Comparison of ENCODE assay signal across 19 cellular contexts in the genomic region with DNA sequence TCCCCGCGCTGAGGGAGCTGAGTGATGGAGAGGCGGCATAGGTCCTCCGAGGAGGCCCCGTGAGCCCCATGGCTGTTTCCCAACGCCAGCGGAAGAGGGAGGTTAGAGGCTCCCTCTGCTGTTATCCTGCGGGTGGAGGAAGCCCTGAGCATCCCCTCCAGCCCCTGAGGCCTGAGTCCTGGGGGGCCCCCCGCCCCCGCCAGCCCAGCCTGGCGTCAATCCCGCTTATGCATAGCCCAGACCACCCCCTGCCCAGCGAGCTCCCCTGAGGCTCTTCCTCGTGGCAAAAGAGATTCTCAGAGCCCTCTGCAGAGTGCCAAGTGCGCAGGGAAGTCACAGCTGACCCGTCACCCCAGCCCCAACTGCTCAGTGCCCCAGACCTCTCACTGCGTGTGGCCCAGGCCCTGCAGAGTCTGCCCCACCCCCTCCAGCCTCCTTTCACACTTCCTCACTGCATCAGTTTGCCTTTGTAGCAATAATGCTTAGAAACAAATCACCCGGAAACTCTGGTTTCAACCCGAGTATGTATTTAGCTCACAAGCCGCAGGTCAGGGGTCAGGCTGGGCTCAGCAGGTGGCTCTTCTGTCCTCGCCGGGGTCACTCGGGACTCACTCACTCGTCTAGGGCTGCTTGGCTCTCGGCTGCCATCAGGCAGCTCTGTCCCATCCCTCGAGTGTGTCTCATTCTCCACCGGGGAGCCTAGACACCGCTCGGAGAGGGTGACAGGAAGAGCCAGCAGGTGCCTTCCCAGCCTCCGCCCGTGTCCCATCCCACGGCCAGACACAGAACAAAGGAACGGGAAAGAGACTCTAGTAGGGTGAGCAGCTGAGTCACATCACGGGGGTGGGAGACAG. TPM values are rescaled to one million over a fixed set of nuclear protein-coding genes. Genes with fewer than 3 reads are reported as not detected.
DNase-seq lines count a peak whose midpoint lies in the region; ATAC-seq, FAIRE-seq and TF ChIP-seq lines count a peak whose summit lies in the region.
"Had no signal": no experiment of that assay in that cellular context is flagged by ENCODE, and none has a peak within 500 bp of the region (broad histone marks: within the 10 kb centered on the region; RNA-seq: fewer than 3 reads in every experiment).

No MANE protein-coding gene starts in this region.

- H3K23ac ChIP-seq in mesendoderm (ENCODE audit: low read length), result no peak overlapping the region

- H3K4ac ChIP-seq in mesendoderm (ENCODE audit: low read depth, low read length), result no peak overlapping the region

- ATAC-seq in GM21367 (IDR thresholded peaks at IDR 0.05; ENCODE audit: unreplicated experiment), result no peak
- ATAC-seq: activated naive CD4-positive, alpha-beta T cell treated with anti-CD3 and anti-CD28 coated beads, Interleukin-2, amount 50 U/mL, for 72 hours; HCT116; naive thymus-derived CD8-positive, alpha-beta T cell; stimulated activated naive CD8-positive, alpha-beta T cell treated with anti-CD3 and anti-CD28 coated beads, Interleukin-15, Interleukin-2, amounts not matched to agents 100 U/mL and 50 U/mL, for 24 hours had no signal

- H3K27ac ChIP-seq in mesendoderm (ENCODE audit: low read depth, low read length), result no peak overlapping the region
- no peak overlapping the region for H3K27ac ChIP-seq in prostate gland
- H3K27ac ChIP-seq: PC-9, uterus had no signal

- no peak overlapping the region for H2BK120ac ChIP-seq in mesendoderm (ENCODE audit: low read depth, low read length)

- WGBS in mesendoderm (ENCODE audit: extremely low coverage, insufficient coverage, low lambda C conversion rate), result no CpG with 5 or more reads among the region's 34 CpGs
- 46% methylated on average over 34 of the region's 34 CpGs for WGBS in prostate gland

- no peak overlapping the region for H3K56ac ChIP-seq in mesendoderm (ENCODE audit: low read length)

- intact Hi-C loops in prostate gland (cut with DNase I), result loop anchor here (10.0 kb wide), 1 partner anchor 219 kb away; no protein-coding TSS in a partner anchor

- no peak overlapping the region for H3K18ac ChIP-seq in mesendoderm (ENCODE audit: low read length)

- no peak overlapping the region for H4K5ac ChIP-seq in mesendoderm (ENCODE audit: low read length)

- H3K4me1 ChIP-seq in mesendoderm (ENCODE audit: control insufficient read depth, low read depth, low read length), result no peaks in the 10 kb centered on the region
- no peaks in the 10 kb centered on the region for H3K4me1 ChIP-seq in prostate gland (replicated peaks)
- H3K4me1 ChIP-seq: uterus had no signal

- H2BK15ac ChIP-seq in mesendoderm (replicated peaks; ENCODE audit: low read depth), result no peak overlapping the region

- H2AK5ac ChIP-seq in mesendoderm (ENCODE audit: low read length), result no peak overlapping the region

- H3K9me3 ChIP-seq in prostate gland, result no peaks in the 10 kb centered on the region

- no peak overlapping the region for H3K4me2 ChIP-seq in mesendoderm (ENCODE audit: low read length)
- H3K4me2 ChIP-seq: PC-9 had no signal

- H3K27me3 ChIP-seq in mesendoderm (ENCODE audit: insufficient read depth, low read length, poor library complexity) (peaks cover 28% of the 10 kb centered on the region), prostate gland (replicated peaks; ENCODE audit: insufficient read depth) (peaks cover 22% of the 10 kb centered on the region)

- no peak for DNase-seq in D721Med (ENCODE audit: insufficient read length, low spot score)
- DNase-seq in KBM-7, result peak; percentile 11
- DNase-seq in choroid plexus epithelial cell (ENCODE audit: low read depth), result peak; percentile 53
- DNase-seq in mesendoderm, result peak; percentile 45
- no peak for DNase-seq in prostate gland (ENCODE audit: low spot score)
- no peak for DNase-seq in globus pallidus (ENCODE audit: low spot score)
- no peak for DNase-seq in iPS-NIHi11 (ENCODE audit: low spot score)
- DNase-seq: activated CD4-positive, alpha-beta T cell treated with anti-CD3 and anti-CD28 coated beads for 1 hour; CD4-positive, alpha-beta memory T cell; NCI-H1105 treated with DMSO at 0.1 percent for 48 hours; NCI-H345; PC-9; stimulated activated naive CD8-positive, alpha-beta T cell treated with anti-CD3 and anti-CD28 coated beads, Interleukin-15, Interleukin-2, amounts not matched to agents 100 U/mL and 50 U/mL, for 24 hours; uterus had no signal

- H2BK5ac ChIP-seq in mesendoderm (ENCODE audit: low read length), result no peak overlapping the region

- H4K8ac ChIP-seq in mesendoderm (ENCODE audit: low read depth, low read length), result no peak overlapping the region

- H3K79me1 ChIP-seq in mesendoderm (ENCODE audit: low read length), result no peaks in the 10 kb centered on the region

- TF ChIP-seq CTCF in D721Med (IDR thresholded peaks at IDR 0.05; ENCODE audit: insufficient read depth, missing control alignments) (peak; percentile 18), choroid plexus epithelial cell (conservative IDR thresholded peaks at IDR 0.05; ENCODE audit: low read depth, low read length) (peak; percentile 65), prostate gland (IDR thresholded peaks at IDR 0.05) (peak in 2 of 4 experiments; percentile 19 to 23)

- FAIRE-seq in D721Med (lab: Jason Lieb, UNC), result no peak

- H3K4me3 ChIP-seq in choroid plexus epithelial cell (ENCODE audit: low read depth, low read length), result no peak overlapping the region
- H3K4me3 ChIP-seq in mesendoderm (ENCODE audit: low read length), result no peak overlapping the region
- H3K4me3 ChIP-seq in prostate gland, result no peak overlapping the region
- H3K4me3 ChIP-seq: PC-9, uterus had no signal

- H3K9ac ChIP-seq in mesendoderm (ENCODE audit: low read length), result no peak overlapping the region

- no peaks in the 10 kb centered on the region for H3K36me3 ChIP-seq in mesendoderm (ENCODE audit: control insufficient read depth, insufficient read depth, low read length)
- no peaks in the 10 kb centered on the region for H3K36me3 ChIP-seq in prostate gland
- H3K36me3 ChIP-seq: uterus had no signal

- TF ChIP-seq POLR2A in prostate gland (IDR thresholded peaks at IDR 0.05), result no peak

- H3K79me2 ChIP-seq in mesendoderm (ENCODE audit: control insufficient read depth, insufficient read depth, low read length), result no peaks in the 10 kb centered on the region

- in situ Hi-C loops in KBM-7 (cut with MboI; ENCODE audit: low pct_unique_long_range_greater_than_20kb, low sequenced_read_pairs), result no loop called here

RNA-seq across cellular contexts. Expression of a gene that starts 44.8 kb away (rescaled TPM):
- 0.11 TPM for polyA plus RNA-seq in mesendoderm (2013, experiment 1 of 2)
- polyA plus RNA-seq in mesendoderm (2013, experiment 2 of 2), result 0.08 TPM
- total RNA-seq in prostate gland, result 1 to 10 TPM in 1 of 2 donors, under 1 TPM in 1; 0.14 to 1.0 TPM
- total RNA-seq: CD4-positive, alpha-beta memory T cell; naive thymus-derived CD8-positive, alpha-beta T cell; T-helper 1 cell treated with Interleukin-12 subunit alpha and Interleukin-12 subunit beta and Interleukin-4 antibody, amounts not matched to agents 30 ng/mL and 1 ng/mL, for 36 hours had no signal
- polyA plus RNA-seq: naive thymus-derived CD8-positive, alpha-beta T cell had no signal

Comparison
In these comparisons a context has a peak if more than half of its experiments do, and no peak if none do; other contexts are left out.
1. DNase-seq: peak in KBM-7 (single experiment), choroid plexus epithelial cell (single experiment) and mesendoderm (single experiment); none in D721Med (single experiment), prostate gland (single experiment), globus pallidus (single experiment) and iPS-NIHi11 (single experiment).